In the genomic region with DNA sequence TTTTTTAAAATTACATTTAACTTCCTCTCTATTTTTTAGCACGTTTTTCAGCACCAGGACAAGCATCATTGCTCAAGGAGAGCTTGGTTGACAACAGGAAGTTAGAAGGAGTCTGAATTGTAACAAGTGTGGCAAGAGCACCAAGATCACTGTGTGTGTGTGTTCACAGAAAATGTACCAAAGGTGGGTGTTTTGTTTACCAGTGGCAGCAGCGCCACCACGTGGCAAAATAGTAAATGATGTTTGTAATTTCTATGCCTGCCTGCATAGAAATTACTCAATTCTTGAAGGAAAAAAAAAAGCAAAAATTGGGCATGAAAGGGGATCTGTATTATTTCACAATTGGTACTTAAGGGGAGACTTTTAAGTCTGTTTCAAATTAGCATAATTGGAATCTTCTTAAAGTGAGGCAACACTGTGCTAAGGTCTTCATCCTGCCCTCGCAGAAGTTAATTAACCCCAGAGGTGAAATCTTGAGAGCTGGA, we compare ENCODE assay signal across 8 cellular contexts. TPM values are rescaled to one million over a fixed set of nuclear protein-coding genes. Genes with fewer than 3 reads are reported as not detected.
DNase-seq lines count a peak whose midpoint lies in the region; ATAC-seq, FAIRE-seq and TF ChIP-seq lines count a peak whose summit lies in the region.

No MANE protein-coding gene starts in this region.

- DNase-seq in DMS79 (lab: John Stamatoyannopoulos, UW) (peak; percentile 33), HCEC 1CT (peak; percentile 65), NCI-H1092 (lab: John Stamatoyannopoulos, UW) (peak; percentile 27), SKM-1 treated with dmso at 0.1 percent for 144 hours (lab: John Stamatoyannopoulos, UW; ENCODE audit: unreplicated experiment) (peak; percentile 81), right atrium auricular region (ENCODE audit: low spot score) (peak; percentile 80), small intestine (peak; percentile 53), GM19240 (ENCODE audit: insufficient read length, low spot score) (no peak)
- DNase-seq in activated naive CD8-positive, alpha-beta T cell treated with anti-CD3 and anti-CD28 coated beads, Interleukin-2, amount 10 ng/mL, durations not matched to agents 7 days and 5 days, result peak; percentile 61

- H3K27me3 ChIP-seq in right atrium auricular region (no peaks in the 10 kb centered on the region), small intestine (ENCODE audit: control insufficient read depth in 2 of 2, insufficient read depth in 2 of 2, low read length in 2 of 2) (no peaks in the 10 kb centered on the region)

- 15 to 19% (median 16%) methylated on average over 4 of the region's 4 CpGs for WGBS in small intestine, 3 donors

- H3K4me1 Mint-ChIP-seq in activated naive CD8-positive, alpha-beta T cell treated with anti-CD3 and anti-CD28 coated beads, Interleukin-2, amount 10 ng/mL, durations not matched to agents 7 days and 5 days, result peaks cover 4% of the 10 kb centered on the region

- H3K27ac Mint-ChIP-seq in activated naive CD8-positive, alpha-beta T cell treated with anti-CD3 and anti-CD28 coated beads, Interleukin-2, amount 10 ng/mL, durations not matched to agents 7 days and 5 days, result no peak overlapping the region

- H3K4me3 Mint-ChIP-seq in activated naive CD8-positive, alpha-beta T cell treated with anti-CD3 and anti-CD28 coated beads, Interleukin-2, amount 10 ng/mL, durations not matched to agents 7 days and 5 days, result no peak overlapping the region

- FAIRE-seq in small intestine (lab: Jason Lieb, UNC), result no peak

- H3K27ac ChIP-seq in right atrium auricular region (no peak overlapping the region), small intestine (ENCODE audit: low read depth in 1 of 2, low read length in 1 of 2) (no peak overlapping the region)

- no peaks in the 10 kb centered on the region for H3K4me1 ChIP-seq in right atrium auricular region
- no peaks in the 10 kb centered on the region for H3K4me1 ChIP-seq in small intestine (ENCODE audit: control insufficient read depth in 2 of 2, insufficient read depth in 1 of 2, low read depth in 1 of 2, low read length in 1 of 2)

- TF ChIP-seq CTCF in right atrium auricular region (IDR thresholded peaks at IDR 0.05), result peak; percentile 57 to 81

- peaks cover 25% of the 10 kb centered on the region for H3K27me3 Mint-ChIP-seq in activated naive CD8-positive, alpha-beta T cell treated with anti-CD3 and anti-CD28 coated beads, Interleukin-2, amount 10 ng/mL, durations not matched to agents 7 days and 5 days

- H3K4me3 ChIP-seq in right atrium auricular region, result no peak overlapping the region
- H3K4me3 ChIP-seq in small intestine (ENCODE audit: low read depth in 1 of 2, low read length in 2 of 2), result no peak overlapping the region

- no peaks in the 10 kb centered on the region for H3K9me3 ChIP-seq in right atrium auricular region
- H3K9me3 ChIP-seq in small intestine (ENCODE audit: control insufficient read depth, low read depth), result no peaks in the 10 kb centered on the region

- no peaks in the 10 kb centered on the region for H3K9me3 Mint-ChIP-seq in activated naive CD8-positive, alpha-beta T cell treated with anti-CD3 and anti-CD28 coated beads, Interleukin-2, amount 10 ng/mL, durations not matched to agents 7 days and 5 days

- peak; percentile 54 for ATAC-seq in activated naive CD8-positive, alpha-beta T cell treated with anti-CD3 and anti-CD28 coated beads, Interleukin-2, amount 10 ng/mL, durations not matched to agents 7 days and 5 days (ENCODE audit: low read depth)

- H3K36me3 ChIP-seq in right atrium auricular region (no peaks in the 10 kb centered on the region), small intestine (ENCODE audit: control insufficient read depth in 2 of 2, insufficient read depth in 2 of 2, low read length in 2 of 2) (no peaks in the 10 kb centered on the region)

- POLR2A ChIA-PET in activated naive CD8-positive, alpha-beta T cell treated with anti-CD3 and anti-CD28 coated beads, Interleukin-2, amount 10 ng/mL, durations not matched to agents 7 days and 5 days (lab: Charles Lee), result interaction anchor here (0.6 kb wide), 1 partner anchor 868 kb away, joined by 3 read pairs; no protein-coding TSS in a partner anchor

- H3K36me3 Mint-ChIP-seq in activated naive CD8-positive, alpha-beta T cell treated with anti-CD3 and anti-CD28 coated beads, Interleukin-2, amount 10 ng/mL, durations not matched to agents 7 days and 5 days, result no peaks in the 10 kb centered on the region

RNA-seq across cellular contexts. Expression of a gene that starts 7.4 kb away (rescaled TPM):
- 100 to 1,000 TPM; 134 to 147 TPM for total RNA-seq in activated naive CD8-positive, alpha-beta T cell treated with anti-CD3 and anti-CD28 coated beads, Interleukin-2, amount 10 ng/mL, durations not matched to agents 7 days and 5 days
- 10 to 100 TPM; 26.3 to 33.7 TPM for total RNA-seq in right atrium auricular region
- 10 to 100 TPM; 20.0 to 30.9 (median 27.5) TPM for polyA plus RNA-seq in small intestine

RNA-seq across cellular contexts. Expression of a gene that starts 30.5 kb away (rescaled TPM):
- not detected for total RNA-seq in activated naive CD8-positive, alpha-beta T cell treated with anti-CD3 and anti-CD28 coated beads, Interleukin-2, amount 10 ng/mL, durations not matched to agents 7 days and 5 days
- total RNA-seq in right atrium auricular region, result 10 to 100 TPM in 1 of 2 donors, 1 to 10 TPM in 1; 5.7 to 23.0 TPM
- not detected for polyA plus RNA-seq in small intestine

Comparison
In these comparisons a context has a peak if more than half of its experiments do, and no peak if none do; other contexts are left out.
1. RNA of a gene that starts 30.5 kb away (total RNA-seq): 5.7 to 23.0 TPM in right atrium auricular region; not detected in activated naive CD8-positive, alpha-beta T cell treated with anti-CD3 and anti-CD28 coated beads, Interleukin-2, amount 10 ng/mL, durations not matched to agents 7 days and 5 days; every median in the first group is over 4 times any median in the second.